8 cellular contexts compared by ENCODE assay signal in the genomic region with DNA sequence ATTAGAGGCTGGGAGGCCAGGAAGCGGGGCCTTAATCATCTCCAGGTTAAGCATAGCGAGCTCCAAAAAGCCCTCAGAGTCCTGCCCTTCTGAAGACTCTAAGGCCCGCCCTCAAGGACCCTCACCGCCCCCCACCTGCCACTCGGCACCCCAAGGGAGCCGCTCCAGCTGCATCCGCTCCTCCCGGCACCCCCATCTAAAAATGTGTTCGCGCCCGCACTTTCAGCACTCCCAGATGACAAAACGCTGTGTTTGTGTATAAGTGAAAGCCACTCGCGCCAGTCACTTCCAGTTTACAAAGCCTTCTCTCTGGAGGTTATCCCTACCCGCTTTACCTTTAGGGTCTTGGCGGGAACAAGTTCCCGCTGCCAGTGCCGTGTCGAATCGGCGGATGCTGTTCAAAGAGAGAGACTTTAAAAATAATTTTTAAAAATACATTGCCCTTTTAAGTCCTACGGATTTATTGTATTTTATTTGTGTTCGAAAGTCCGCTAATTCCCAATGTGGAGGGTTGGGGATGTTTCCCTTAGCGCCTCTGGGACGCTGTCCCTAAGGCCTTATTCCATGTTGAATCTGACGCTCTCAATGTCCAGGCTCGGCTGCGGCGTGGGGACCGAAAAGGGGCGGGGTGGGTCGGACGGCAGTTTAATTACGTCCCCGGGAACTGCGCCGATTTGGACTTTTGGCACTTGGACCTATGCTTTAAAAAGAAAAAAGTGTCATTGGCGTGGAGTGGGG. TPM values are rescaled to one million over a fixed set of nuclear protein-coding genes. Genes with fewer than 3 reads are reported as not detected.
A peak's percentile ranks its signal among the peaks of the same experiment; 100 is the strongest.
DNase-seq lines count a peak whose midpoint lies in the region; ATAC-seq and TF ChIP-seq lines count a peak whose summit lies in the region.

A gene (minus strand): TSS at position 64 of the 738 bp plus-strand sequence. CDS start 900 bp downstream, outside the sequence.
A gene with protein sequence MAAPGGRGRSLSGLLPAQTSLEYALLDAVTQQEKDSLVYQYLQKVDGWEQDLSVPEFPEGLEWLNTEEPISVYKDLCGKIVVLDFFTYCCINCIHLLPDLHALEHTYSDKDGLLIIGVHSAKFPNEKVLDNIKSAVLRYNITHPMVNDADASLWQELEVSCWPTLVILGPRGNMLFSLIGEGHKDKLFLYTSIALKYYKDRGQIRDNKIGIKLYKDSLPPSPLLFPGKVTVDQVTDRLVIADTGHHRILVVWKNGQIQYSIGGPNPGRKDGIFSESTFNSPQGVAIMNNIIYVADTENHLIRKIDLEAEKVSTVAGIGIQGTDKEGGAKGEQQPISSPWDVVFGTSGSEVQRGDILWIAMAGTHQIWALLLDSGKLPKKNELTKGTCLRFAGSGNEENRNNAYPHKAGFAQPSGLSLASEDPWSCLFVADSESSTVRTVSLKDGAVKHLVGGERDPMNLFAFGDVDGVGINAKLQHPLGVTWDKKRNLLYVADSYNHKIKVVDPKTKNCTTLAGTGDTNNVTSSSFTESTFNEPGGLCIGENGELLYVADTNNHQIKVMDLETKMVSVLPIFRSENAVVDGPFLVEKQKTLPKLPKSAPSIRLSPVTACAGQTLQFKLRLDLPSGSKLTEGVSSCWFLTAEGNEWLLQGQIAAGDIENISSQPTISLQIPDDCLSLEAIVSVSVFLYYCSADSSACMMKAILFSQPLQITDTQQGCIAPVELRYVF (plus strand): TSS at position 643 of the 738 bp plus-strand sequence. CDS start 212 bp downstream, outside the sequence.

- TF ChIP-seq CTCF in esophagus muscularis mucosa (IDR thresholded peaks at IDR 0.05) = no peak

- H3K27ac ChIP-seq in esophagus muscularis mucosa (replicated peaks in 1 of 4) = peak within 1 kb of the TSS; percentile 86 to 91 (median 89)

- DNase-seq in COLO668 (lab: John Stamatoyannopoulos, UW; ENCODE audit: unreplicated experiment) = peak; percentile 82
- DNase-seq in HuH-7 (ENCODE audit: low spot score) = peak; percentile 56
- DNase-seq in activated T-cell treated with anti-CD3 and anti-CD28 coated beads, Interleukin-2, amount 50 U/mL, for 48 hours = peak; percentile 82 to 84
- DNase-seq in esophagus muscularis mucosa (ENCODE audit: extremely low spot score) = peak; percentile 94
- DNase-seq in myocyte (ENCODE audit: low read depth) = peak; percentile 89
- DNase-seq in stimulated activated CD8-positive, alpha-beta memory T cell treated with anti-CD3 and anti-CD28 coated beads, Interleukin-7, amount 100 ng/mL, for 4 hours (ENCODE audit: low read depth in 2 of 2) = peak; percentile 40 to 55

- intact Hi-C loops in esophagus muscularis mucosa (cut with DNase I) = loop anchor here (5.0 to 10.0 kb wide), 3 partner anchors 149 to 251 kb away; a partner anchor contains a TSS

- peaks cover 0 to 15% (median 5%) of the 10 kb centered on the region in 4 donors for H3K36me3 ChIP-seq in esophagus muscularis mucosa

- under 1% methylated on average over 39 of the region's 39 CpGs for WGBS in esophagus muscularis mucosa

- no peaks in the 10 kb centered on the region for H3K9me3 ChIP-seq in esophagus muscularis mucosa

- peaks cover 9 to 69% (median 63%) of the 10 kb centered on the region in 4 donors for H3K4me1 ChIP-seq in esophagus muscularis mucosa

- H3K27me3 ChIP-seq in esophagus muscularis mucosa = no peaks in the 10 kb centered on the region

- peak within 1 kb of the TSS; percentile 68 to 97 (median 91) for H3K4me3 ChIP-seq in esophagus muscularis mucosa

- ATAC-seq in GM21390 (IDR thresholded peaks at IDR 0.05; ENCODE audit: unreplicated experiment) = peak; percentile 40

- TF ChIP-seq EP300 in esophagus muscularis mucosa (IDR thresholded peaks at IDR 0.05) = no peak

- no peak for TF ChIP-seq POLR2A in esophagus muscularis mucosa (IDR thresholded peaks at IDR 0.05; ENCODE audit: low read depth)

TF ChIP-seq in PFSK-1, 5 proteins besides CTCF, POLR2A, EP300 and RAD21:
- TF ChIP-seq FOXP2 (optimal IDR thresholded peaks at IDR 0.05; ENCODE audit: borderline replicate concordance, extremely low read depth, extremely low read length, insufficient read depth) (no peak), SIN3A (IDR thresholded peaks at IDR 0.05; ENCODE audit: borderline replicate concordance, insufficient read depth, low read length) (peak; percentile 51; the same call in 1 of the 2 replicates), POLR2AphosphoS5 (IDR thresholded peaks at IDR 0.05; ENCODE audit: low read depth, low read length) (no peak), TAF1 (IDR thresholded peaks at IDR 0.05; ENCODE audit: borderline replicate concordance, insufficient read depth, low read length) (0 out of 2 replicates have a peak, but pooled peaks have one; percentile 43)
- TF ChIP-seq, protein P1, sequence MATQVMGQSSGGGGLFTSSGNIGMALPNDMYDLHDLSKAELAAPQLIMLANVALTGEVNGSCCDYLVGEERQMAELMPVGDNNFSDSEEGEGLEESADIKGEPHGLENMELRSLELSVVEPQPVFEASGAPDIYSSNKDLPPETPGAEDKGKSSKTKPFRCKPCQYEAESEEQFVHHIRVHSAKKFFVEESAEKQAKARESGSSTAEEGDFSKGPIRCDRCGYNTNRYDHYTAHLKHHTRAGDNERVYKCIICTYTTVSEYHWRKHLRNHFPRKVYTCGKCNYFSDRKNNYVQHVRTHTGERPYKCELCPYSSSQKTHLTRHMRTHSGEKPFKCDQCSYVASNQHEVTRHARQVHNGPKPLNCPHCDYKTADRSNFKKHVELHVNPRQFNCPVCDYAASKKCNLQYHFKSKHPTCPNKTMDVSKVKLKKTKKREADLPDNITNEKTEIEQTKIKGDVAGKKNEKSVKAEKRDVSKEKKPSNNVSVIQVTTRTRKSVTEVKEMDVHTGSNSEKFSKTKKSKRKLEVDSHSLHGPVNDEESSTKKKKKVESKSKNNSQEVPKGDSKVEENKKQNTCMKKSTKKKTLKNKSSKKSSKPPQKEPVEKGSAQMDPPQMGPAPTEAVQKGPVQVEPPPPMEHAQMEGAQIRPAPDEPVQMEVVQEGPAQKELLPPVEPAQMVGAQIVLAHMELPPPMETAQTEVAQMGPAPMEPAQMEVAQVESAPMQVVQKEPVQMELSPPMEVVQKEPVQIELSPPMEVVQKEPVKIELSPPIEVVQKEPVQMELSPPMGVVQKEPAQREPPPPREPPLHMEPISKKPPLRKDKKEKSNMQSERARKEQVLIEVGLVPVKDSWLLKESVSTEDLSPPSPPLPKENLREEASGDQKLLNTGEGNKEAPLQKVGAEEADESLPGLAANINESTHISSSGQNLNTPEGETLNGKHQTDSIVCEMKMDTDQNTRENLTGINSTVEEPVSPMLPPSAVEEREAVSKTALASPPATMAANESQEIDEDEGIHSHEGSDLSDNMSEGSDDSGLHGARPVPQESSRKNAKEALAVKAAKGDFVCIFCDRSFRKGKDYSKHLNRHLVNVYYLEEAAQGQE (IDR thresholded peaks at IDR 0.05; ENCODE audit: insufficient read depth in 1 of 2, low read depth in 2 of 2, low read length in 2 of 2) = no peak
TF ChIP-seq in PFSK-1: peak in this region for 2.

RNA-seq across cellular contexts. Expression of the first gene that starts in this region (rescaled TPM):
- polyA plus RNA-seq in PFSK-1 (2012; ENCODE audit: insufficient read length, low read depth) = 1.6 TPM
- total RNA-seq in esophagus muscularis mucosa (1 to 10 TPM; 4.1 to 6.5 (median 5.3) TPM), myocyte (3.8 and 4.4 TPM in 2 replicates)
- 2.4 TPM for polyA plus RNA-seq in myocyte (2012)

RNA-seq across cellular contexts. Expression of the second gene that starts in this region (rescaled TPM):
- 1.1 TPM for polyA plus RNA-seq in PFSK-1 (2012; ENCODE audit: insufficient read length, low read depth)
- total RNA-seq in esophagus muscularis mucosa (10 to 100 TPM; 30.6 to 59.4 (median 40.3) TPM), myocyte (21.2 and 26.9 TPM in 2 replicates)
- 3.4 TPM for polyA plus RNA-seq in myocyte (2012)

Comparison
In these comparisons a context has a peak if more than half of its experiments do, and no peak if none do; other contexts are left out.
1. Peak in every context shown above with its lines: DNase-seq, ATAC-seq, H3K4me3 ChIP-seq and H3K27ac ChIP-seq.